In genomic region chr12:107921062-107921461, GRCh38 we compare ENCODE assay signal across 22 cellular contexts.
DNase-seq lines count a peak whose midpoint lies in the region; ATAC-seq, FAIRE-seq and TF ChIP-seq lines count a peak whose summit lies in the region.
"Had no signal": no experiment of that assay in that cellular context is flagged by ENCODE, and none has a peak within 500 bp of the region (broad histone marks: within the 10 kb centered on the region; RNA-seq: fewer than 3 reads in every experiment).

No MANE protein-coding gene starts in this region.

- H2AFZ ChIP-seq in mammary epithelial cell (ENCODE audit: low read depth, low read length), result no peak overlapping the region
- H2AFZ ChIP-seq: GM23248 had no signal

- peak; percentile 37 for DNase-seq in mammary epithelial cell
- DNase-seq in breast epithelium (ENCODE audit: low spot score in 2 of 2), result no peak
- peak; percentile 48 for DNase-seq in bronchial epithelial cell (ENCODE audit: low read depth)
- peak in 1 of 2 donors; percentile 40 for DNase-seq in foreskin keratinocyte
- no peak for DNase-seq in NCI-H1436 treated with DMSO at 0.1 percent for 48 hours (lab: John Stamatoyannopoulos, UW)
- DNase-seq in anterior cingulate cortex (lab: John Stamatoyannopoulos, UW), result no peak
- no peak for DNase-seq in NCI-H82 (lab: John Stamatoyannopoulos, UW)
- DNase-seq: Calu3; CD4-positive, alpha-beta T cell; CD8-positive, alpha-beta memory T cell; DMS53; DMS79 treated with DMSO at 0.1 percent for 48 hours; GM23248; H9 had no signal

- H3K9me3 ChIP-seq in mammary epithelial cell (replicated peaks; ENCODE audit: insufficient read depth, low read length) (no peaks in the 10 kb centered on the region), breast epithelium (no peaks in the 10 kb centered on the region)
- H3K9me3 ChIP-seq: BLaER1 had no signal

- no peaks in the 10 kb centered on the region for H3K79me2 ChIP-seq in mammary epithelial cell (ENCODE audit: insufficient read depth, low read length)

- in situ Hi-C loops in mammary epithelial cell (cut with MboI; ENCODE audit: low sequenced_read_pairs in 2 of 2), result no loop called here

- H3K27ac ChIP-seq in mammary epithelial cell (ENCODE audit: insufficient read depth, low read depth, low read length) (no peak overlapping the region), breast epithelium (no peak overlapping the region), foreskin keratinocyte (no peak overlapping the region)
- H3K27ac ChIP-seq: 22Rv1, BLaER1, C4-2B, GM23248 had no signal

- TF ChIP-seq CTCF in mammary epithelial cell (conservative IDR thresholded peaks at IDR 0.05 in 1 of 2, IDR thresholded peaks at IDR 0.05 in 1 of 2; ENCODE audit: extremely low read depth in 1 of 2, insufficient read depth in 1 of 2, low read depth in 1 of 2, low read length in 2 of 2) (no peak), breast epithelium (IDR thresholded peaks at IDR 0.05) (no peak), bronchial epithelial cell (IDR thresholded peaks at IDR 0.05; ENCODE audit: insufficient read depth, low read length, severe bottlenecking) (no peak), foreskin keratinocyte (conservative IDR thresholded peaks at IDR 0.05) (no peak)

- no peaks in the 10 kb centered on the region for H3K27me3 ChIP-seq in mammary epithelial cell (ENCODE audit: insufficient read depth, low read length)
- H3K27me3 ChIP-seq in breast epithelium, result peaks cover 1 to 16% of the 10 kb centered on the region in 2 donors
- no peaks in the 10 kb centered on the region for H3K27me3 ChIP-seq in bronchial epithelial cell (ENCODE audit: control insufficient read depth, insufficient read depth, low read length)
- peaks cover 8% of the 10 kb centered on the region for H3K27me3 ChIP-seq in foreskin keratinocyte
- H3K27me3 ChIP-seq: BLaER1 had no signal

- CTCF ChIA-PET in mammary epithelial cell (lab: Charles Lee; ENCODE audit: low non-redundant PET), result no interaction called here

- H3K9ac ChIP-seq in mammary epithelial cell (ENCODE audit: insufficient read depth, low read length), result no peak overlapping the region
- H3K9ac ChIP-seq: BLaER1, GM23248 had no signal

- H3K4me2 ChIP-seq in mammary epithelial cell (ENCODE audit: insufficient read depth, low read depth, low read length), result no peak overlapping the region
- H3K4me2 ChIP-seq: BLaER1 had no signal

- peaks cover 6% of the 10 kb centered on the region for H3K4me1 ChIP-seq in mammary epithelial cell (ENCODE audit: insufficient read depth, low read length)
- H3K4me1 ChIP-seq in breast epithelium, result no peaks in the 10 kb centered on the region
- H3K4me1 ChIP-seq in foreskin keratinocyte, result no peaks in the 10 kb centered on the region
- H3K4me1 ChIP-seq: BLaER1 had no signal

- FAIRE-seq in bronchial epithelial cell (lab: Jason Lieb, UNC), result no peak
- FAIRE-seq: A204.1, G401.6, GM12892, GM19239 had no signal

- 16% methylated on average over 4 of the region's 4 CpGs for WGBS in mammary epithelial cell (ENCODE audit: low coverage, missing lambda C conversion rate)

- no peaks in the 10 kb centered on the region for H4K20me1 ChIP-seq in mammary epithelial cell (ENCODE audit: insufficient read depth, low read length)
- H4K20me1 ChIP-seq: BLaER1 had no signal

- ATAC-seq in foreskin keratinocyte, result peak; percentile 59
- ATAC-seq: HCT116 had no signal

- dilution Hi-C loops in mammary epithelial cell (cut with HindIII; ENCODE audit: low sequenced_read_pairs), result no loop called here

- TF ChIP-seq POLR2A in breast epithelium (IDR thresholded peaks at IDR 0.05), result no peak

- H3K36me3 ChIP-seq in mammary epithelial cell (ENCODE audit: insufficient read depth, low read length) (no peaks in the 10 kb centered on the region), breast epithelium (no peaks in the 10 kb centered on the region), bronchial epithelial cell (ENCODE audit: control insufficient read depth, insufficient read depth, low read length) (no peaks in the 10 kb centered on the region)
- H3K36me3 ChIP-seq: BLaER1 had no signal

- H3K4me3 ChIP-seq in mammary epithelial cell (replicated peaks in 1 of 3; ENCODE audit: insufficient read depth in 1 of 3, low read depth in 2 of 3, low read length in 3 of 3), result no peak overlapping the region
- H3K4me3 ChIP-seq in breast epithelium, result no peak overlapping the region
- no peak overlapping the region for H3K4me3 ChIP-seq in bronchial epithelial cell (ENCODE audit: low read depth, low read length)
- H3K4me3 ChIP-seq: BLaER1, GM23248 had no signal

- no TSS peak for BruUV-seq in mammary epithelial cell (replicated peaks; lab: Mats Ljungman, UMichigan)

- intact Hi-C loops in mammary epithelial cell (cut with micrococcal nuclease), result no loop called here
- intact Hi-C loops in breast epithelium (cut with DNase I; ENCODE audit: low total_unique reads), result no loop called here

Comparison
In these comparisons a context has a peak if more than half of its experiments do, and no peak if none do; other contexts are left out.
1. DNase-seq: peak in mammary epithelial cell (single experiment) and bronchial epithelial cell (single experiment); none in breast epithelium (0 of 2), NCI-H1436 treated with DMSO at 0.1 percent for 48 hours (single experiment), anterior cingulate cortex (0 of 58) and NCI-H82 (single experiment).